In genomic region chr2:144996225-144996795, GRCh38 we compare ENCODE assay signal across 13 cellular contexts.
DNase-seq lines count a peak whose midpoint lies in the region; ATAC-seq and TF ChIP-seq lines count a peak whose summit lies in the region.
"Had no signal": no experiment of that assay in that cellular context is flagged by ENCODE, and none has a peak within 500 bp of the region (broad histone marks: within the 10 kb centered on the region; RNA-seq: fewer than 3 reads in every experiment).

No MANE protein-coding gene starts in this region.

- no peak overlapping the region for H2BK15ac ChIP-seq in IMR-90 (ENCODE audit: low read depth, low read length)

- no peaks in the 10 kb centered on the region for H3K79me1 ChIP-seq in IMR-90 (ENCODE audit: low read depth in 1 of 2, low read length in 2 of 2)

- CTCF ChIA-PET in IMR-90 (lab: Yijun Ruan, JAX): no interaction called here

- H3K9me3 ChIP-seq in IMR-90 (ENCODE audit: control insufficient read depth, insufficient read depth, low read length) (no peaks in the 10 kb centered on the region), right atrium auricular region (no peaks in the 10 kb centered on the region), subcutaneous abdominal adipose tissue (ENCODE audit: control insufficient read depth in 5 of 5, low read length in 5 of 5) (no peaks in the 10 kb centered on the region), MG63 (no peaks in the 10 kb centered on the region)
- H3K9me3 ChIP-seq: neutrophil had no signal

- H2BK20ac ChIP-seq in IMR-90 (ENCODE audit: low read depth, low read length): peak overlapping the region; percentile 50; the same call in 1 of the 2 replicates

- H3K27ac ChIP-seq in IMR-90 (ENCODE audit: insufficient read depth, low read length) (no peak overlapping the region), brain microvascular endothelial cell (peak overlapping the region; percentile 95), right atrium auricular region (peak overlapping the region; percentile 59 to 71), subcutaneous abdominal adipose tissue (ENCODE audit: low read depth, low read length) (peak overlapping the region; percentile 74)
- H3K27ac ChIP-seq: neutrophil had no signal

- H3K4me1 Mint-ChIP-seq in type B pancreatic cell (ENCODE audit: unreplicated experiment): no peaks in the 10 kb centered on the region

- no TSS peak for BruUV-seq in IMR-90 (replicated peaks; lab: Mats Ljungman, UMichigan)

- POLR2A ChIA-PET in IMR-90 (lab: Charles Lee; ENCODE audit: unreplicated experiment): no interaction called here

- intact Hi-C loops in IMR-90 (cut with micrococcal nuclease): no loop called here

- no peak overlapping the region for H3K9ac ChIP-seq in IMR-90 (ENCODE audit: low read depth, low read length)
- peak overlapping the region in 1 of 5 donors; percentile 24 for H3K9ac ChIP-seq in subcutaneous abdominal adipose tissue (ENCODE audit: low read length in 5 of 5)

- no peaks in the 10 kb centered on the region for H4K20me1 ChIP-seq in IMR-90 (ENCODE audit: insufficient read depth, low read length)

- H3K56ac ChIP-seq in IMR-90 (ENCODE audit: extremely low read depth, insufficient read depth, low read length): no peak overlapping the region

- H2AK5ac ChIP-seq in IMR-90 (ENCODE audit: low read depth, low read length): no peak overlapping the region

- H3K4me3 ChIP-seq in IMR-90 (ENCODE audit: insufficient read depth, low read depth, low read length): no peak overlapping the region
- no peak overlapping the region for H3K4me3 ChIP-seq in brain microvascular endothelial cell (ENCODE audit: low read depth, low read length)
- no peak overlapping the region for H3K4me3 ChIP-seq in right atrium auricular region
- H3K4me3 ChIP-seq in subcutaneous abdominal adipose tissue (ENCODE audit: low read depth in 1 of 5, low read length in 5 of 5): peak overlapping the region in 3 of 5 donors; percentile 29 to 40 (median 37)
- no peak overlapping the region for H3K4me3 ChIP-seq in MG63

- TF ChIP-seq POLR2A in IMR-90 (IDR thresholded peaks at IDR 0.05; ENCODE audit: low read depth, low read length): no peak

- 60% methylated on average over 2 of the region's 5 CpGs; no CpG with 5 or more reads in 1 of the 2 experiments for WGBS in IMR-90 (ENCODE audit: extremely low coverage in 2 of 2, insufficient read length in 1 of 2), 2 experiments

- H4K8ac ChIP-seq in IMR-90 (ENCODE audit: low read depth in 2 of 2, low read length in 2 of 2): no peak overlapping the region; a peak in 1 of 4 replicates

- H3K23ac ChIP-seq in IMR-90 (ENCODE audit: low read depth, low read length): no peak overlapping the region

- no peak overlapping the region for H2AFZ ChIP-seq in IMR-90 (replicated peaks; ENCODE audit: low read length, poor library complexity)

- H3K9me1 ChIP-seq in IMR-90 (ENCODE audit: insufficient read depth, low read length): no peaks in the 10 kb centered on the region

- peak overlapping the region; percentile 29 for H2BK5ac ChIP-seq in IMR-90 (ENCODE audit: low read depth, low read length, poor library complexity, severe bottlenecking)

- H3K27ac Mint-ChIP-seq in type B pancreatic cell: no peak overlapping the region
- H3K27ac Mint-ChIP-seq: activated T-helper 1 cell treated with anti-CD3 and anti-CD28 coated beads, Interleukin-12 subunit alpha, Interleukin-12 subunit beta, Interleukin-2, Interleukin-4 antibody, amounts not matched to agents 30 ng/mL and 10 ng/mL and 1 ng/mL, durations not matched to agents 14 hours and 24 hours and 36 hours had no signal

- TF ChIP-seq RAD21 in IMR-90 (IDR thresholded peaks at IDR 0.05; ENCODE audit: low read length): no peak

- no peaks in the 10 kb centered on the region for H3K36me3 ChIP-seq in IMR-90 (ENCODE audit: control insufficient read depth, insufficient read depth, low read length)
- H3K36me3 ChIP-seq in brain microvascular endothelial cell (replicated peaks): no peaks in the 10 kb centered on the region
- H3K36me3 ChIP-seq in right atrium auricular region: no peaks in the 10 kb centered on the region
- H3K36me3 ChIP-seq in subcutaneous abdominal adipose tissue (ENCODE audit: control insufficient read depth in 5 of 5, insufficient read depth in 5 of 5, low read length in 5 of 5): no peaks in the 10 kb centered on the region
- H3K36me3 ChIP-seq in MG63: no peaks in the 10 kb centered on the region
- H3K36me3 ChIP-seq: neutrophil had no signal

- H4K5ac ChIP-seq in IMR-90 (ENCODE audit: low read depth, low read length): no peak overlapping the region

- no peaks in the 10 kb centered on the region for H3K27me3 ChIP-seq in IMR-90 (ENCODE audit: control insufficient read depth, insufficient read depth, low read length)
- no peaks in the 10 kb centered on the region for H3K27me3 ChIP-seq in brain microvascular endothelial cell (replicated peaks)
- no peaks in the 10 kb centered on the region for H3K27me3 ChIP-seq in right atrium auricular region
- no peaks in the 10 kb centered on the region for H3K27me3 ChIP-seq in subcutaneous abdominal adipose tissue (ENCODE audit: control insufficient read depth in 5 of 5, insufficient read depth in 4 of 5, low read length in 5 of 5)
- H3K27me3 ChIP-seq in MG63: no peaks in the 10 kb centered on the region
- H3K27me3 ChIP-seq: neutrophil had no signal

- peaks cover 9% of the 10 kb centered on the region for H3K27me3 Mint-ChIP-seq in type B pancreatic cell

- H3K36me3 Mint-ChIP-seq in type B pancreatic cell: no peaks in the 10 kb centered on the region

- H3K4me1 ChIP-seq in IMR-90 (ENCODE audit: control insufficient read depth, insufficient read depth, low read length) (0 out of 2 replicates have a peak, but pooled peaks cover 2% of the 10 kb centered on the region), right atrium auricular region (peaks cover 0 to 3% of the 10 kb centered on the region in 2 donors), subcutaneous abdominal adipose tissue (ENCODE audit: control insufficient read depth in 5 of 5, insufficient read depth in 5 of 5, low read length in 5 of 5) (peaks cover 6 to 31% (median 8%) of the 10 kb centered on the region in 5 donors)

- no peak overlapping the region for H3K14ac ChIP-seq in IMR-90 (replicated peaks; ENCODE audit: low read depth, low read length)

- no peak overlapping the region for H3K4me2 ChIP-seq in IMR-90 (ENCODE audit: low read depth, low read length)

- H3K18ac ChIP-seq in IMR-90 (ENCODE audit: low read depth, low read length): peak overlapping the region; percentile 75

- DNase-seq in IMR-90 (peak; percentile 70), brain microvascular endothelial cell (no peak), right atrium auricular region (ENCODE audit: low spot score) (no peak), RPMI8226 (no peak), type B pancreatic cell (ENCODE audit: extremely low spot score, unreplicated experiment) (no peak), MG63 (no peak)
- DNase-seq: Calu3; central memory CD4-positive, alpha-beta T cell had no signal

- in situ Hi-C loops in IMR-90 (cut with MboI; ENCODE audit: low sequenced_read_pairs) (no loop called here), brain microvascular endothelial cell (cut with HindIII; ENCODE audit: low pct_ligation_motif_present, low sequenced_read_pairs) (no loop called here)

- H3K4ac ChIP-seq in IMR-90 (ENCODE audit: low read depth, low read length): peak overlapping the region; percentile 10; the same call in 1 of the 2 replicates

- H2AK9ac ChIP-seq in IMR-90 (replicated peaks; ENCODE audit: low read depth, low read length, poor library complexity): no peak overlapping the region

- peak; percentile 32; the same call in 1 of the 2 replicates for ATAC-seq in IMR-90 (ENCODE audit: low read depth)
- ATAC-seq in HG03354 (IDR thresholded peaks at IDR 0.05; ENCODE audit: poor library complexity, severe bottlenecking, unreplicated experiment): no peak
- ATAC-seq: esophagus mucosa had no signal

- H3K9me3 Mint-ChIP-seq in type B pancreatic cell: no peaks in the 10 kb centered on the region
- H3K9me3 Mint-ChIP-seq: activated T-helper 1 cell treated with anti-CD3 and anti-CD28 coated beads, Interleukin-12 subunit alpha, Interleukin-12 subunit beta, Interleukin-2, Interleukin-4 antibody, amounts not matched to agents 30 ng/mL and 10 ng/mL and 1 ng/mL, durations not matched to agents 14 hours and 24 hours and 36 hours had no signal

- dilution Hi-C loops in IMR-90 (cut with HindIII; ENCODE audit: low sequenced_read_pairs, unreplicated experiment): no loop called here

- no peak for TF ChIP-seq CTCF in IMR-90 (conservative IDR thresholded peaks at IDR 0.05; ENCODE audit: low read depth, low read length)
- TF ChIP-seq CTCF in brain microvascular endothelial cell (IDR thresholded peaks at IDR 0.05; ENCODE audit: low read depth, low read length, missing control alignments): no peak
- no peak for TF ChIP-seq CTCF in right atrium auricular region (IDR thresholded peaks at IDR 0.05)
- no peak for TF ChIP-seq CTCF in type B pancreatic cell (conservative IDR thresholded peaks at IDR 0.05)

- H4K91ac ChIP-seq in IMR-90 (ENCODE audit: insufficient read depth, low read depth, low read length): no peak overlapping the region

- H2BK120ac ChIP-seq in IMR-90 (ENCODE audit: low read depth, low read length): no peak overlapping the region

- no peak overlapping the region for H3K4me3 Mint-ChIP-seq in type B pancreatic cell
- H3K4me3 Mint-ChIP-seq: activated T-helper 1 cell treated with anti-CD3 and anti-CD28 coated beads, Interleukin-12 subunit alpha, Interleukin-12 subunit beta, Interleukin-2, Interleukin-4 antibody, amounts not matched to agents 30 ng/mL and 10 ng/mL and 1 ng/mL, durations not matched to agents 14 hours and 24 hours and 36 hours had no signal

TF ChIP-seq in IMR-90, 13 proteins besides CTCF, POLR2A, EP300 and RAD21:
- no peak for TF ChIP-seq SMC3 (IDR thresholded peaks at IDR 0.05; ENCODE audit: low read depth, low read length)
- no peak for TF ChIP-seq RCOR1 (IDR thresholded peaks at IDR 0.05; ENCODE audit: insufficient replicate concordance, low read length)
- TF ChIP-seq CEBPB (IDR thresholded peaks at IDR 0.05; ENCODE audit: low read depth, low read length): peak; percentile 94

Comparison
In these comparisons a context has a peak if more than half of its experiments do, and no peak if none do; other contexts are left out.
1. H3K4me3 ChIP-seq: peak in subcutaneous abdominal adipose tissue (3 of 5); none in IMR-90 (single experiment), brain microvascular endothelial cell (single experiment), right atrium auricular region (0 of 2) and MG63 (single experiment).